Comparison of ENCODE assay signal across 8 cellular contexts in the genomic region with DNA sequence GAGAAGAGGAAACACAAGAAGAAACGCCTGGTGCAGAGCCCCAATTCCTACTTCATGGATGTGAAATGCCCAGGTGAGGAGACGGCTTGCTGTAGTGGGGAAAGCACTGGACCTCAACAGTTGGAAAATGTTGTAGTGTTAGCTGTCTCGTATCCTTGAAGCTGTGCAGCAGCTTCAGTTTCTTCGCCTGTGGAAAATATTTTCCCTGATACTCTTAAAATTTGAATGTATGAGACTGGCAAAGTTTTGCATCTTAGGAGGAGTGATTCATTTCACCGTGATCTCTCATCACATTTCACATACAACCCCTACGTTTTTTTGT. TPM values are rescaled to one million over a fixed set of nuclear protein-coding genes. Genes with fewer than 3 reads are reported as not detected.
DNase-seq lines count a peak whose midpoint lies in the region; ATAC-seq, FAIRE-seq and TF ChIP-seq lines count a peak whose summit lies in the region.

No MANE protein-coding gene starts in this region.

- no peaks in the 10 kb centered on the region for H3K27me3 ChIP-seq in SJSA1 (replicated peaks)
- H3K27me3 ChIP-seq in esophagus muscularis mucosa, result no peaks in the 10 kb centered on the region
- no peaks in the 10 kb centered on the region for H3K27me3 ChIP-seq in pancreas

- H3K36me3 Mint-ChIP-seq in Calu3 (ENCODE audit: insufficient read depth, unreplicated experiment), result peaks cover 78% of the 10 kb centered on the region

- no peak for TF ChIP-seq EP300 in esophagus muscularis mucosa (IDR thresholded peaks at IDR 0.05)

- H3K36me3 ChIP-seq in SJSA1, result peaks cover 51% of the 10 kb centered on the region
- peaks cover 24 to 47% (median 42%) of the 10 kb centered on the region in 4 donors for H3K36me3 ChIP-seq in esophagus muscularis mucosa
- peaks cover 0 to 26% (median 4%) of the 10 kb centered on the region in 3 donors for H3K36me3 ChIP-seq in pancreas

- H3K4me1 ChIP-seq in SJSA1 (replicated peaks), result peaks cover 26% of the 10 kb centered on the region
- H3K4me1 ChIP-seq in esophagus muscularis mucosa, result peaks cover 35 to 58% (median 55%) of the 10 kb centered on the region in 4 donors
- H3K4me1 ChIP-seq in pancreas, result peaks cover 11 to 17% (median 14%) of the 10 kb centered on the region in 3 donors

- WGBS in esophagus muscularis mucosa, result 9% methylated on average over 6 of the region's 6 CpGs
- WGBS in pancreas, 2 donors, result 2 to 4% methylated on average over 6 of the region's 6 CpGs

- peaks cover 14% of the 10 kb centered on the region for H3K27me3 Mint-ChIP-seq in Calu3 (ENCODE audit: unreplicated experiment)

- H3K4me1 Mint-ChIP-seq in Calu3 (ENCODE audit: low read depth, unreplicated experiment), result peaks cover 49% of the 10 kb centered on the region

- TF ChIP-seq CTCF in Calu3 (IDR thresholded peaks at IDR 0.05; ENCODE audit: unreplicated experiment) (no peak), esophagus muscularis mucosa (IDR thresholded peaks at IDR 0.05) (no peak), pancreas (IDR thresholded peaks at IDR 0.05) (no peak)

- no peak for DNase-seq in Calu3
- DNase-seq in SJSA1 (ENCODE audit: low read depth in 1 of 2, low spot score in 2 of 2), result no peak
- DNase-seq in esophagus muscularis mucosa (ENCODE audit: extremely low spot score), result no peak
- DNase-seq in pancreas, result no peak
- no peak for DNase-seq in NCI-H2029 treated with DMSO at 0.1 percent for 48 hours (lab: John Stamatoyannopoulos, UW)
- no peak for DNase-seq in GF-D8 (lab: John Stamatoyannopoulos, UW)
- no peak for DNase-seq in SK-N-DZ (ENCODE audit: low spot score)
- DNase-seq in KBM-7, result no peak

- CTCF ChIA-PET in Calu3 (lab: Charles Lee), result interaction anchor here (1.4 to 1.5 kb wide), 3 partner anchors 9 to 320 kb away, joined by 3 to 7 read pairs (median 4); a partner anchor contains a TSS

- H3K9me3 ChIP-seq in SJSA1 (replicated peaks), result no peaks in the 10 kb centered on the region
- no peaks in the 10 kb centered on the region for H3K9me3 ChIP-seq in esophagus muscularis mucosa
- H3K9me3 ChIP-seq in pancreas, result no peaks in the 10 kb centered on the region

- H3K27ac Mint-ChIP-seq in Calu3 (ENCODE audit: unreplicated experiment), result peak overlapping the region; percentile 99

- intact Hi-C loops in Calu3 (cut with micrococcal nuclease; ENCODE audit: unreplicated experiment) (no loop called here), esophagus muscularis mucosa (cut with DNase I) (loop anchor here (5.0 kb wide), 1 partner anchor 191 kb away; no protein-coding TSS in a partner anchor), pancreas (cut with DNase I) (no loop called here)

- no peak for ATAC-seq in pancreas

- BruUV-seq in Calu3 (replicated peaks; lab: Mats Ljungman, UMichigan), result TSS peak; percentile 87

- peak overlapping the region; percentile 75 for H3K4me3 Mint-ChIP-seq in Calu3 (ENCODE audit: low read depth, unreplicated experiment)

- no peak for FAIRE-seq in pancreas (lab: Jason Lieb, UNC)

- H3K27ac ChIP-seq in SJSA1, result peak overlapping the region; percentile 88
- H3K27ac ChIP-seq in esophagus muscularis mucosa (replicated peaks in 1 of 4), result peak overlapping the region; percentile 91 to 97 (median 95)
- H3K27ac ChIP-seq in pancreas, result peak overlapping the region; percentile 75 to 96 (median 92)

- no peak for TF ChIP-seq POLR2A in esophagus muscularis mucosa (IDR thresholded peaks at IDR 0.05; ENCODE audit: low read depth)

- in situ Hi-C loops in KBM-7 (cut with MboI; ENCODE audit: low pct_unique_long_range_greater_than_20kb, low sequenced_read_pairs), result no loop called here

- H3K4me3 ChIP-seq in SJSA1 (peak overlapping the region; percentile 62), esophagus muscularis mucosa (peak overlapping the region; percentile 85 to 94 (median 87)), pancreas (peak overlapping the region; percentile 79 to 87 (median 85))

- H3K9me3 Mint-ChIP-seq in Calu3 (ENCODE audit: low read depth, unreplicated experiment), result no peaks in the 10 kb centered on the region

RNA-seq across cellular contexts. Expression of a gene that starts 0.6 kb away (rescaled TPM):
- total RNA-seq in Calu3 (2022), result 1,532 and 1,783 TPM in 2 replicates
- 1,681 and 2,337 TPM in 2 replicates for total RNA-seq in SJSA1 (2014; rRNA removed; shearing (Covaris generic))
- total RNA-seq in esophagus muscularis mucosa, result 1,000 to 10,000 TPM; 1,242 to 3,317 (median 2,693) TPM
- total RNA-seq in pancreas, result 1,000 to 10,000 TPM in 2 of 6 donors, 100 to 1,000 TPM in 4; 617 to 1,250 (median 837) TPM
- polyA plus RNA-seq in pancreas, result 1,000 to 10,000 TPM; 3,243 to 5,933 TPM
- polyA plus RNA-seq in SK-N-DZ (2014; cell fraction: cytosol; rRNA removed), result 7,313 and 7,766 TPM in 2 replicates
- polyA plus RNA-seq in SK-N-DZ (2014; cell fraction: nucleus; rRNA removed), result 5,705 and 6,414 TPM in 2 replicates

RNA-seq across cellular contexts. Expression of a gene that starts 5.0 kb away (rescaled TPM):
- total RNA-seq in Calu3 (2022) (87.5 and 95.0 TPM in 2 replicates), esophagus muscularis mucosa (10 to 100 TPM; 41.1 to 56.3 (median 46.6) TPM), pancreas (10 to 100 TPM; 36.8 to 68.8 (median 47.2) TPM)
- 33.5 and 36.2 TPM in 2 replicates for total RNA-seq in SJSA1 (2014; rRNA removed; shearing (Covaris generic))
- 100 to 1,000 TPM in 1 of 2 donors, 10 to 100 TPM in 1; 82.9 to 118 TPM for polyA plus RNA-seq in pancreas
- polyA plus RNA-seq in SK-N-DZ (2014; cell fraction: cytosol; rRNA removed), result 10.9 and 17.7 TPM in 2 replicates
- 3.0 and 7.0 TPM in 2 replicates for polyA plus RNA-seq in SK-N-DZ (2014; cell fraction: nucleus; rRNA removed)

RNA-seq across cellular contexts. Expression of a gene that starts 13.6 kb away (rescaled TPM):
- 105 and 115 TPM in 2 replicates for total RNA-seq in Calu3 (2022)
- total RNA-seq in SJSA1 (2014; rRNA removed; shearing (Covaris generic)), result 232 and 279 TPM in 2 replicates
- total RNA-seq in esophagus muscularis mucosa, result 100 to 1,000 TPM; 175 to 238 (median 216) TPM
- total RNA-seq in pancreas, result 100 to 1,000 TPM in 2 of 6 donors, 10 to 100 TPM in 4; 82.6 to 106 (median 95.6) TPM
- polyA plus RNA-seq in pancreas, result 100 to 1,000 TPM; 117 to 180 TPM
- polyA plus RNA-seq in SK-N-DZ (2014; cell fraction: cytosol; rRNA removed), result 268 and 278 TPM in 2 replicates
- polyA plus RNA-seq in SK-N-DZ (2014; cell fraction: nucleus; rRNA removed), result 282 and 326 TPM in 2 replicates

RNA-seq across cellular contexts. Expression of a gene that starts 23.4 kb away (rescaled TPM):
- 23.2 and 26.5 TPM in 2 replicates for total RNA-seq in Calu3 (2022)
- total RNA-seq in SJSA1 (2014; rRNA removed; shearing (Covaris generic)), result 3.2 and 4.0 TPM in 2 replicates
- 1 to 10 TPM; 2.9 to 7.6 (median 6.8) TPM for total RNA-seq in esophagus muscularis mucosa
- total RNA-seq in pancreas, result 10 to 100 TPM in 2 of 6 donors, 1 to 10 TPM in 4; 6.5 to 13.2 (median 8.0) TPM
- 10 to 100 TPM; 13.3 to 19.6 TPM for polyA plus RNA-seq in pancreas
- 138 and 168 TPM in 2 replicates for polyA plus RNA-seq in SK-N-DZ (2014; cell fraction: cytosol; rRNA removed)
- polyA plus RNA-seq in SK-N-DZ (2014; cell fraction: nucleus; rRNA removed), result 421 and 425 TPM in 2 replicates

RNA-seq across cellular contexts. Expression of a gene that starts 27.8 kb away (rescaled TPM):
- total RNA-seq in Calu3 (2022) (138 and 152 TPM in 2 replicates), esophagus muscularis mucosa (100 to 1,000 TPM in 3 of 4 donors, 10 to 100 TPM in 1; 74.3 to 114 (median 104) TPM), pancreas (10 to 100 TPM; 20.0 to 46.1 (median 27.0) TPM)
- 141 and 153 TPM in 2 replicates for total RNA-seq in SJSA1 (2014; rRNA removed; shearing (Covaris generic))
- polyA plus RNA-seq in pancreas, result 10 to 100 TPM; 22.8 to 38.1 TPM
- polyA plus RNA-seq in SK-N-DZ (2014; cell fraction: cytosol; rRNA removed), result 160 and 175 TPM in 2 replicates
- 91.7 and 108 TPM in 2 replicates for polyA plus RNA-seq in SK-N-DZ (2014; cell fraction: nucleus; rRNA removed)
